ENCODE assay signal across 12 cellular contexts in genomic region chr11:34339149-34340064, GRCh38. TPM values are rescaled to one million over a fixed set of nuclear protein-coding genes. Genes with fewer than 3 reads are reported as not detected.
DNase-seq lines count a peak whose midpoint lies in the region; ATAC-seq and TF ChIP-seq lines count a peak whose summit lies in the region.
"Had no signal": no experiment of that assay in that cellular context is flagged by ENCODE, and none has a peak within 500 bp of the region (broad histone marks: within the 10 kb centered on the region; RNA-seq: fewer than 3 reads in every experiment).

No MANE protein-coding gene starts in this region.

- DNase-seq in CD14-positive monocyte (ENCODE audit: low spot score), result peak; percentile 57
- DNase-seq in activated naive CD8-positive, alpha-beta T cell treated with anti-CD3 and anti-CD28 coated beads, Interleukin-2, amount 50 U/mL, for 24 hours, result no peak
- no peak for DNase-seq in caudate nucleus (lab: John Stamatoyannopoulos, UW)
- no peak for DNase-seq in HuH-7.5 (ENCODE audit: low spot score)
- DNase-seq in NCI-H345 (lab: John Stamatoyannopoulos, UW), result no peak
- DNase-seq: C1 segment of cervical spinal cord, esophagus squamous epithelium, H9, NCI-H446 had no signal

- H3K4me3 Mint-ChIP-seq in CD14-positive monocyte, result peak overlapping the region in 1 of 2 donors; percentile 42
- no peak overlapping the region for H3K4me3 Mint-ChIP-seq in activated naive CD8-positive, alpha-beta T cell treated with anti-CD3 and anti-CD28 coated beads, Interleukin-2, amount 50 U/mL, for 24 hours
- H3K4me3 Mint-ChIP-seq: H9 had no signal

- H3K36me3 Mint-ChIP-seq in CD14-positive monocyte, result no peaks in the 10 kb centered on the region
- no peaks in the 10 kb centered on the region for H3K36me3 Mint-ChIP-seq in activated naive CD8-positive, alpha-beta T cell treated with anti-CD3 and anti-CD28 coated beads, Interleukin-2, amount 50 U/mL, for 24 hours (ENCODE audit: low read depth)

- H3K27ac Mint-ChIP-seq in CD14-positive monocyte, result peak overlapping the region; percentile 81 to 96 (median 90)
- H3K27ac Mint-ChIP-seq in activated naive CD8-positive, alpha-beta T cell treated with anti-CD3 and anti-CD28 coated beads, Interleukin-2, amount 50 U/mL, for 24 hours, result no peak overlapping the region

- peak; percentile 87 for ATAC-seq in GM19452 (IDR thresholded peaks at IDR 0.05; ENCODE audit: unreplicated experiment)
- ATAC-seq in HG03565 (IDR thresholded peaks at IDR 0.05; ENCODE audit: unreplicated experiment), result peak; percentile 57
- peak; percentile 46 for ATAC-seq in activated naive CD8-positive, alpha-beta T cell treated with anti-CD3 and anti-CD28 coated beads, Interleukin-2, amount 50 U/mL, for 24 hours
- ATAC-seq in activated CD4-positive, CD25-positive, alpha-beta regulatory T cell treated with anti-CD3 and anti-CD28 coated beads, Interleukin-2, amount 50 U/mL, for 24 hours, result no peak

- intact Hi-C loops in CD14-positive monocyte (cut with micrococcal nuclease), result no loop called here

- peaks cover 43% of the 10 kb centered on the region for H3K4me1 Mint-ChIP-seq in CD14-positive monocyte
- H3K4me1 Mint-ChIP-seq in activated naive CD8-positive, alpha-beta T cell treated with anti-CD3 and anti-CD28 coated beads, Interleukin-2, amount 50 U/mL, for 24 hours, result peaks cover 8% of the 10 kb centered on the region

- H3K27me3 Mint-ChIP-seq in CD14-positive monocyte (ENCODE audit: low read depth in 3 of 3), result peaks cover 0 to 8% (median 2%) of the 10 kb centered on the region in 3 donors
- no peaks in the 10 kb centered on the region for H3K27me3 Mint-ChIP-seq in activated naive CD8-positive, alpha-beta T cell treated with anti-CD3 and anti-CD28 coated beads, Interleukin-2, amount 50 U/mL, for 24 hours

- no peak for TF ChIP-seq CTCF in CD14-positive monocyte (IDR thresholded peaks at IDR 0.05)

- no peak overlapping the region for H3K27ac ChIP-seq in caudate nucleus (ENCODE audit: low read depth, low read length)
- H3K27ac ChIP-seq: esophagus squamous epithelium had no signal

- no peaks in the 10 kb centered on the region for H3K9me3 Mint-ChIP-seq in CD14-positive monocyte
- no peaks in the 10 kb centered on the region for H3K9me3 Mint-ChIP-seq in activated naive CD8-positive, alpha-beta T cell treated with anti-CD3 and anti-CD28 coated beads, Interleukin-2, amount 50 U/mL, for 24 hours
- H3K9me3 Mint-ChIP-seq: H9 had no signal

RNA-seq across cellular contexts. Expression of gene ABTB2, which starts 18.4 kb away (rescaled TPM):
- polyA plus RNA-seq in CD14-positive monocyte, result under 1 TPM; 0.25 to 0.26 TPM

Comparison
In these comparisons a context has a peak if more than half of its experiments do, and no peak if none do; other contexts are left out.
1. ATAC-seq: peak in GM19452 (single experiment), HG03565 (single experiment) and activated naive CD8-positive, alpha-beta T cell treated with anti-CD3 and anti-CD28 coated beads, Interleukin-2, amount 50 U/mL, for 24 hours (single experiment); none in activated CD4-positive, CD25-positive, alpha-beta regulatory T cell treated with anti-CD3 and anti-CD28 coated beads, Interleukin-2, amount 50 U/mL, for 24 hours (0 of 2).